ENCODE assay signal across 10 cellular contexts in genomic region chr12:103742349-103742784, GRCh38.
DNase-seq lines count a peak whose midpoint lies in the region; FAIRE-seq and TF ChIP-seq lines count a peak whose summit lies in the region.
"Had no signal": no experiment of that assay in that cellular context is flagged by ENCODE, and none has a peak within 500 bp of the region (broad histone marks: within the 10 kb centered on the region; RNA-seq: fewer than 3 reads in every experiment).

No MANE protein-coding gene starts in this region.

- no peak overlapping the region for H3K4me3 ChIP-seq in adipocyte (ENCODE audit: low read length)
- no peak overlapping the region for H3K4me3 ChIP-seq in keratinocyte (ENCODE audit: control insufficient read depth in 2 of 3, extremely low read depth in 1 of 3, insufficient read depth in 2 of 3, low read depth in 1 of 3, low read length in 3 of 3)
- H3K4me3 ChIP-seq: ovary had no signal

- H4K20me1 ChIP-seq in keratinocyte (ENCODE audit: control insufficient read depth, extremely low read depth, insufficient read depth, low read length): no peaks in the 10 kb centered on the region

- H2AFZ ChIP-seq in keratinocyte (ENCODE audit: control insufficient read depth, low read length): peak overlapping the region; percentile 43

- FAIRE-seq in keratinocyte (lab: Jason Lieb, UNC): peak; percentile 52
- no peak for FAIRE-seq in GM19239 (lab: Jason Lieb, UNC)

- dilution Hi-C loops in keratinocyte (cut with MboI; ENCODE audit: extremely low pct_ligation_motif_present, low sequenced_read_pairs): no loop called here

- H3K9me1 ChIP-seq in keratinocyte (ENCODE audit: control insufficient read depth, extremely low read depth, insufficient read depth, low read length): no peaks in the 10 kb centered on the region

- H3K27me3 ChIP-seq in adipocyte (replicated peaks; ENCODE audit: control insufficient read depth, insufficient read depth, low read length): peaks cover 8% of the 10 kb centered on the region
- H3K27me3 ChIP-seq in keratinocyte (ENCODE audit: control insufficient read depth, extremely low read depth, insufficient read depth, low read length): no peaks in the 10 kb centered on the region
- H3K27me3 ChIP-seq: ovary had no signal

- no peak overlapping the region for H3K9ac ChIP-seq in adipocyte (ENCODE audit: low read length)
- H3K9ac ChIP-seq in keratinocyte (ENCODE audit: control insufficient read depth, extremely low read depth, insufficient read depth, low read length): no peak overlapping the region

- DNase-seq in COR-L47 (lab: John Stamatoyannopoulos, UW) (peak; percentile 78), NCI-H2029 (lab: John Stamatoyannopoulos, UW) (peak; percentile 95), adipocyte (ENCODE audit: low read depth) (peak; percentile 28), keratinocyte (ENCODE audit: low read depth, low spot score) (no peak), SW 1271 (lab: John Stamatoyannopoulos, UW) (no peak), SIG-M5 treated with dmso at 0.1 percent for 504 hours (lab: John Stamatoyannopoulos, UW; ENCODE audit: unreplicated experiment) (no peak), GM19239 (ENCODE audit: insufficient read length, low spot score) (no peak)
- no peak for DNase-seq in stimulated activated CD4-positive, alpha-beta T cell treated with anti-CD3 and anti-CD28 coated beads, Interleukin-4, amount 100 ng/mL, for 4 hours
- DNase-seq: CD4-positive, CD25-positive, alpha-beta regulatory T cell; ovary had no signal

- H3K9me3 ChIP-seq in adipocyte (ENCODE audit: control insufficient read depth, low read length): no peaks in the 10 kb centered on the region
- no peaks in the 10 kb centered on the region for H3K9me3 ChIP-seq in keratinocyte (ENCODE audit: control insufficient read depth, low read depth, low read length)
- H3K9me3 ChIP-seq: ovary had no signal

- no peaks in the 10 kb centered on the region for H3K36me3 ChIP-seq in adipocyte (ENCODE audit: control insufficient read depth, insufficient read depth, low read length, severe bottlenecking)
- H3K36me3 ChIP-seq in keratinocyte (ENCODE audit: control insufficient read depth in 2 of 2, extremely low read depth in 1 of 2, insufficient read depth in 2 of 2, low read length in 2 of 2): no peaks in the 10 kb centered on the region
- H3K36me3 ChIP-seq: ovary had no signal

- no peaks in the 10 kb centered on the region for H3K4me1 ChIP-seq in adipocyte (ENCODE audit: control insufficient read depth, insufficient read depth, low read length)
- peaks cover 8% of the 10 kb centered on the region for H3K4me1 ChIP-seq in keratinocyte (ENCODE audit: control insufficient read depth, extremely low read depth, insufficient read depth, low read length)

- TF ChIP-seq CTCF in keratinocyte (optimal IDR thresholded peaks at IDR 0.05 in 1 of 3, IDR thresholded peaks at IDR 0.05 in 1 of 3, conservative IDR thresholded peaks at IDR 0.05 in 1 of 3; ENCODE audit: extremely low read depth in 1 of 3, insufficient read depth in 2 of 3, low read length in 3 of 3): no peak

- H3K27ac ChIP-seq in keratinocyte (ENCODE audit: control insufficient read depth, insufficient read depth, low read length): no peak overlapping the region
- H3K27ac ChIP-seq: ovary had no signal

- peak overlapping the region; percentile 75 for H3K4me2 ChIP-seq in keratinocyte (ENCODE audit: control insufficient read depth, extremely low read depth, insufficient read depth, low read depth, low read length)

- H3K79me2 ChIP-seq in keratinocyte (ENCODE audit: control insufficient read depth, insufficient read depth, low read length): no peaks in the 10 kb centered on the region

Comparison
In these comparisons a context has a peak if more than half of its experiments do, and no peak if none do; other contexts are left out.
1. DNase-seq: peak in COR-L47 (single experiment), NCI-H2029 (single experiment) and adipocyte (single experiment); none in keratinocyte (single experiment), stimulated activated CD4-positive, alpha-beta T cell treated with anti-CD3 and anti-CD28 coated beads, Interleukin-4, amount 100 ng/mL, for 4 hours (0 of 2), SW 1271 (0 of 2), SIG-M5 treated with dmso at 0.1 percent for 504 hours (single experiment) and GM19239 (single experiment).